In genomic region chr6:43456737-43457126, GRCh38 we compare ENCODE assay signal across 16 cellular contexts. TPM values are rescaled to one million over a fixed set of nuclear protein-coding genes. Genes with fewer than 3 reads are reported as not detected.
DNase-seq lines count a peak whose midpoint lies in the region; ATAC-seq and TF ChIP-seq lines count a peak whose summit lies in the region.
"Had no signal": no experiment of that assay in that cellular context is flagged by ENCODE, and none has a peak within 500 bp of the region (broad histone marks: within the 10 kb centered on the region; RNA-seq: fewer than 3 reads in every experiment).

No MANE protein-coding gene starts in this region.

- TF ChIP-seq POLR2A in erythroblast (IDR thresholded peaks at IDR 0.05; ENCODE audit: low read length) (no peak), esophagus squamous epithelium (IDR thresholded peaks at IDR 0.05) (no peak)

- H3K36me3 ChIP-seq in esophagus squamous epithelium: peaks cover 0 to 16% (median 0%) of the 10 kb centered on the region in 3 donors

- no peak overlapping the region for H3K27ac ChIP-seq in esophagus squamous epithelium
- H3K27ac ChIP-seq: BLaER1 treated with 17β-estradiol and CSF1 and Interleukin-3, amounts not matched to agents 10 nM and 100 nM; brain microvascular endothelial cell; testis had no signal

- no peak overlapping the region for H3K4me3 ChIP-seq in esophagus squamous epithelium
- H3K4me3 ChIP-seq: testis had no signal

- H3K4me1 ChIP-seq in esophagus squamous epithelium: peaks cover 6 to 38% (median 9%) of the 10 kb centered on the region in 3 donors
- H3K4me1 ChIP-seq: testis had no signal

- H3K4me1 Mint-ChIP-seq in stimulated activated naive CD8-positive, alpha-beta T cell treated with anti-CD3 and anti-CD28 coated beads, Interleukin-15, Interleukin-2, amounts not matched to agents 100 ng/mL and 50 ng/mL, for 24 hours (ENCODE audit: low read depth): peaks cover 21% of the 10 kb centered on the region
- H3K4me1 Mint-ChIP-seq in endothelial cell (ENCODE audit: unreplicated experiment): peaks cover 9% of the 10 kb centered on the region
- peaks cover 16% of the 10 kb centered on the region for H3K4me1 Mint-ChIP-seq in type B pancreatic cell (ENCODE audit: unreplicated experiment)

- 68 to 79% methylated on average over 6 of the region's 6 CpGs for WGBS in esophagus squamous epithelium, 2 donors

- ATAC-seq in stimulated activated naive CD8-positive, alpha-beta T cell treated with anti-CD3 and anti-CD28 coated beads, Interleukin-15, Interleukin-2, amounts not matched to agents 100 U/mL and 50 U/mL, for 24 hours: no peak
- ATAC-seq in HG02970 (IDR thresholded peaks at IDR 0.05; ENCODE audit: low FRiP score, unreplicated experiment): no peak

- H3K27me3 ChIP-seq in esophagus squamous epithelium: peaks cover 0 to 73% (median 4%) of the 10 kb centered on the region in 4 donors
- H3K27me3 ChIP-seq: brain microvascular endothelial cell, testis had no signal

- no peaks in the 10 kb centered on the region for H3K9me3 Mint-ChIP-seq in stimulated activated naive CD8-positive, alpha-beta T cell treated with anti-CD3 and anti-CD28 coated beads, Interleukin-15, Interleukin-2, amounts not matched to agents 100 ng/mL and 50 ng/mL, for 24 hours
- H3K9me3 Mint-ChIP-seq in endothelial cell (ENCODE audit: unreplicated experiment): no peaks in the 10 kb centered on the region
- H3K9me3 Mint-ChIP-seq in type B pancreatic cell: no peaks in the 10 kb centered on the region

- no peaks in the 10 kb centered on the region for H3K9me3 ChIP-seq in esophagus squamous epithelium
- H3K9me3 ChIP-seq: BLaER1 treated with 17β-estradiol and CSF1 and Interleukin-3, amounts not matched to agents 10 nM and 100 nM; SK-N-SH; testis had no signal

- intact Hi-C loops in esophagus squamous epithelium (cut with DNase I): no loop called here

- peak overlapping the region; percentile 15 for H3K4me3 Mint-ChIP-seq in stimulated activated naive CD8-positive, alpha-beta T cell treated with anti-CD3 and anti-CD28 coated beads, Interleukin-15, Interleukin-2, amounts not matched to agents 100 ng/mL and 50 ng/mL, for 24 hours
- H3K4me3 Mint-ChIP-seq in endothelial cell (ENCODE audit: unreplicated experiment) (peak overlapping the region; percentile 54), type B pancreatic cell (peak overlapping the region; percentile 77)

- no peak for DNase-seq in stimulated activated naive CD8-positive, alpha-beta T cell treated with anti-CD3 and anti-CD28 coated beads, Interleukin-15, Interleukin-2, amounts not matched to agents 100 U/mL and 50 U/mL, for 24 hours
- DNase-seq in NCI-H748 treated with DMSO at 0.1 percent for 48 hours (lab: John Stamatoyannopoulos, UW): peak; percentile 24
- no peak for DNase-seq in endothelial cell (ENCODE audit: low spot score)
- no peak for DNase-seq in type B pancreatic cell (ENCODE audit: extremely low spot score, unreplicated experiment)
- no peak for DNase-seq in erythroblast (lab: John Stamatoyannopoulos, UW)
- no peak for DNase-seq in esophagus squamous epithelium (lab: John Stamatoyannopoulos, UW)
- DNase-seq: activated CD4-positive, CD25-positive, alpha-beta regulatory T cell; activated T-cell treated with anti-CD3 and anti-CD28 coated beads, Interleukin-2, amount 50 U/mL, for 48 hours; brain microvascular endothelial cell; NCI-H1092 treated with DMSO at 0.1 percent for 48 hours; NCI-H526 treated with DMSO at 0.1 percent for 48 hours; SK-N-SH; testis had no signal

- TF ChIP-seq CTCF in endothelial cell (IDR thresholded peaks at IDR 0.05; ENCODE audit: unreplicated experiment) (no peak), type B pancreatic cell (conservative IDR thresholded peaks at IDR 0.05) (no peak), esophagus squamous epithelium (IDR thresholded peaks at IDR 0.05) (no peak)

- H3K27me3 Mint-ChIP-seq in stimulated activated naive CD8-positive, alpha-beta T cell treated with anti-CD3 and anti-CD28 coated beads, Interleukin-15, Interleukin-2, amounts not matched to agents 100 ng/mL and 50 ng/mL, for 24 hours: peaks cover 14% of the 10 kb centered on the region
- peaks cover 9% of the 10 kb centered on the region for H3K27me3 Mint-ChIP-seq in endothelial cell (ENCODE audit: unreplicated experiment)
- peaks cover 39% of the 10 kb centered on the region for H3K27me3 Mint-ChIP-seq in type B pancreatic cell

- no peak overlapping the region for H3K27ac Mint-ChIP-seq in stimulated activated naive CD8-positive, alpha-beta T cell treated with anti-CD3 and anti-CD28 coated beads, Interleukin-15, Interleukin-2, amounts not matched to agents 100 ng/mL and 50 ng/mL, for 24 hours
- H3K27ac Mint-ChIP-seq in endothelial cell (ENCODE audit: unreplicated experiment) (peak overlapping the region; percentile 72), type B pancreatic cell (no peak overlapping the region)

- H3K36me3 Mint-ChIP-seq in stimulated activated naive CD8-positive, alpha-beta T cell treated with anti-CD3 and anti-CD28 coated beads, Interleukin-15, Interleukin-2, amounts not matched to agents 100 ng/mL and 50 ng/mL, for 24 hours (ENCODE audit: low read depth): peaks cover 12% of the 10 kb centered on the region
- H3K36me3 Mint-ChIP-seq in endothelial cell (ENCODE audit: low read depth, unreplicated experiment) (peaks cover 18% of the 10 kb centered on the region), type B pancreatic cell (peaks cover 4% of the 10 kb centered on the region)

RNA-seq across cellular contexts. Expression of gene DLK2, which starts 1.4 kb away (rescaled TPM):
- total RNA-seq in endothelial cell (ENCODE audit: unreplicated experiment): 0.18 TPM
- total RNA-seq in type B pancreatic cell (ENCODE audit: low replicate concordance): 3.3 and 3.4 TPM in 2 replicates
- total RNA-seq in esophagus squamous epithelium: 10 to 100 TPM in 2 of 4 donors, 1 to 10 TPM in 2; 8.3 to 24.8 (median 12.6) TPM

RNA-seq across cellular contexts. Expression of gene TJAP1, which starts 20.6 kb away (rescaled TPM):
- total RNA-seq in endothelial cell (ENCODE audit: unreplicated experiment) (41.8 TPM), type B pancreatic cell (ENCODE audit: low replicate concordance) (34.7 and 44.5 TPM in 2 replicates), esophagus squamous epithelium (10 to 100 TPM in 3 of 4 donors, 1 to 10 TPM in 1; 9.5 to 20.2 (median 10.9) TPM)

RNA-seq across cellular contexts. Expression of gene ABCC10, which starts 29.4 kb away (rescaled TPM):
- total RNA-seq in endothelial cell (ENCODE audit: unreplicated experiment) (45.6 TPM), type B pancreatic cell (ENCODE audit: low replicate concordance) (39.1 and 46.5 TPM in 2 replicates), esophagus squamous epithelium (10 to 100 TPM; 10.8 to 23.9 (median 19.3) TPM)

RNA-seq across cellular contexts. Expression of gene LRRC73, which starts 53.4 kb away (rescaled TPM):
- total RNA-seq in endothelial cell (ENCODE audit: unreplicated experiment): 0.28 TPM
- 1.5 and 2.9 TPM in 2 replicates for total RNA-seq in type B pancreatic cell (ENCODE audit: low replicate concordance)
- under 1 TPM in 3 of 4 donors, not detected in 1; 0.38 to 0.83 (median 0.64) TPM for total RNA-seq in esophagus squamous epithelium

RNA-seq across cellular contexts. Expression of gene YIPF3, which starts 60.0 kb away (rescaled TPM):
- total RNA-seq in endothelial cell (ENCODE audit: unreplicated experiment) (138 TPM), type B pancreatic cell (ENCODE audit: low replicate concordance) (122 and 135 TPM in 2 replicates), esophagus squamous epithelium (10 to 100 TPM; 50.5 to 73.5 (median 71.8) TPM)

Comparison
In these comparisons a context has a peak if more than half of its experiments do, and no peak if none do; other contexts are left out.
1. H3K4me3 Mint-ChIP-seq: peak in every context shown above with its lines; median percentile 77 in type B pancreatic cell; 54 in endothelial cell; 15 in stimulated activated naive CD8-positive, alpha-beta T cell treated with anti-CD3 and anti-CD28 coated beads, Interleukin-15, Interleukin-2, amounts not matched to agents 100 ng/mL and 50 ng/mL, for 24 hours.